In the genomic region with DNA sequence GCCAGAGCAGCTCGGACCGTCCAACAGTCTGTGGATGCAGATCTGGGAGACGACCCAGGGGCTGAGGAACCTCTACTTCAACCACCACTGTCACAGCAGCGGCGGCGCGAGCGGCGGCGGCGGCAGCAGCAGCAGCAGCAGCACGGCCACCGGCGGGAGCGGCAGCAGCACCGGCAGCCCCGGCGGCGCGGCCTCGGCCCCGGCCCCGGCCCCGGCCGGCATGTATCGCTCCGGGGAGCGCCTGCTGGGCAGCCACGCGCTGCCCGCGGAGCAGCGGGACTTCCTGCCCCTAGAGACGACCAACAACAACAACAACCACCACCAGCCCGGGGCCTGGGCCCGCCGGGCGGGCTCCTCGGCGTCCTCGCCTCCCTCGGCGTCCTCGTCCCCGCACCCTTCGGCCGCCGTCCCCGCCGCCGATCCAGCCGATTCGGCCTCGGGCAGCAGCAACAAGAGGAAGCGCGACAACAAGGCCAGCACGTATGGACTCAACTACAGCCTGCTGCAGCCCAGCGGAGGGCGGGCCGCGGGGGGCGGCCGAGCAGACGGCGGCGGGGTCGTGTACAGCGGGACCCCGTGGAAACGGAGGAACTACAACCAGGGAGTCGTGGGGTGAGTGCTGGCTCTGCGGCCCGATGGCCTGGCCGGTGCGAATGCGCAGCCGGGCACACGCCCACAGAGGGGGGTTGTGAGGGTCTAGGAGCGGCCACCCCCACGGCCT, we compare ENCODE assay signal across 8 cellular contexts. TPM values are rescaled to one million over a fixed set of nuclear protein-coding genes. Genes with fewer than 3 reads are reported as not detected.
DNase-seq lines count a peak whose midpoint lies in the region; ATAC-seq and TF ChIP-seq lines count a peak whose summit lies in the region.

No MANE protein-coding gene starts in this region.

- H4K20me1 ChIP-seq in SK-N-SH (ENCODE audit: insufficient read depth) = peaks cover 49% of the 10 kb centered on the region

- H3K4me3 ChIP-seq in SK-N-SH (ENCODE audit: low read depth in 2 of 2, low read length in 1 of 2) (peak overlapping the region; percentile 71 to 75), duodenal mucosa (ENCODE audit: low read depth in 1 of 2, low read length in 2 of 2) (peak overlapping the region; percentile 75 to 92), mesenchymal stem cell (ENCODE audit: insufficient read depth in 1 of 2, low read depth in 1 of 2, low read length in 2 of 2) (peak overlapping the region; percentile 89 to 96), suprapubic skin (peak overlapping the region; percentile 74)

- no peak for TF ChIP-seq POLR2A in suprapubic skin (IDR thresholded peaks at IDR 0.05)

- H3K4me1 ChIP-seq in SK-N-SH (ENCODE audit: control insufficient read depth in 1 of 2, insufficient read depth in 2 of 2, low read depth in 1 of 2, low read length in 1 of 2) (peaks cover 8 to 10% of the 10 kb centered on the region in 2 experiments; a peak in 2 of 4 replicates), duodenal mucosa (ENCODE audit: control insufficient read depth in 1 of 2, insufficient read depth in 2 of 2, low read length in 2 of 2) (peaks cover 12 to 27% of the 10 kb centered on the region in 2 donors), mesenchymal stem cell (ENCODE audit: control insufficient read depth, insufficient read depth, low read depth, low read length) (peaks cover 10% of the 10 kb centered on the region), suprapubic skin (peaks cover 45% of the 10 kb centered on the region)

- H4K91ac ChIP-seq in mesenchymal stem cell (ENCODE audit: low read length) = peak overlapping the region; percentile 46

- no peaks in the 10 kb centered on the region for H3K9me2 ChIP-seq in SK-N-SH

- TF ChIP-seq EP300 in SK-N-SH (IDR thresholded peaks at IDR 0.05; ENCODE audit: borderline replicate concordance in 1 of 2, low read depth in 1 of 2, low read length in 1 of 2) (no peak), suprapubic skin (IDR thresholded peaks at IDR 0.05) (no peak)

- no peaks in the 10 kb centered on the region for H3K36me3 ChIP-seq in SK-N-SH (replicated peaks in 1 of 2; ENCODE audit: control insufficient read depth in 1 of 2, insufficient read depth in 2 of 2, low read length in 1 of 2)
- no peaks in the 10 kb centered on the region for H3K36me3 ChIP-seq in duodenal mucosa (ENCODE audit: control insufficient read depth in 1 of 2, insufficient read depth in 2 of 2, low read length in 2 of 2)
- H3K36me3 ChIP-seq in mesenchymal stem cell (ENCODE audit: control insufficient read depth in 1 of 2, insufficient read depth in 2 of 2, low read depth in 1 of 2, low read length in 2 of 2) = no peaks in the 10 kb centered on the region
- H3K36me3 ChIP-seq in suprapubic skin = no peaks in the 10 kb centered on the region

- peak overlapping the region; percentile 42 for H2BK120ac ChIP-seq in mesenchymal stem cell (ENCODE audit: low read depth, low read length)

- peaks cover 6% of the 10 kb centered on the region for H3F3A ChIP-seq in SK-N-SH (replicated peaks; ENCODE audit: insufficient read depth)

- H3K79me1 ChIP-seq in mesenchymal stem cell (replicated peaks; ENCODE audit: low read length, poor library complexity, severe bottlenecking) = peaks cover 5% of the 10 kb centered on the region

- DNase-seq in SK-N-SH (peak; percentile 69), mesenchymal stem cell (peak; percentile 38), suprapubic skin (ENCODE audit: low spot score in 2 of 2) (peak; percentile 70 to 80), NCI-H1694 treated with DMSO at 0.1 percent for 48 hours (lab: John Stamatoyannopoulos, UW) (no peak)

- TF ChIP-seq CTCF in 22Rv1 (IDR thresholded peaks at IDR 0.05) (0 out of 2 replicates have a peak, but pooled peaks have one; percentile 18), SK-N-SH (IDR thresholded peaks at IDR 0.05) (no peak), suprapubic skin (IDR thresholded peaks at IDR 0.05) (no peak)

- H2AFZ ChIP-seq in SK-N-SH (ENCODE audit: low read depth) = no peak overlapping the region
- peak overlapping the region; percentile 53 for H2AFZ ChIP-seq in mesenchymal stem cell (ENCODE audit: low read depth, low read length)

- ATAC-seq in GM18502 (IDR thresholded peaks at IDR 0.05; ENCODE audit: poor library complexity, unreplicated experiment) (peak; percentile 16), HG03025 (IDR thresholded peaks at IDR 0.05; ENCODE audit: low FRiP score, unreplicated experiment) (peak; percentile 16)

- peak overlapping the region; percentile 84 to 86 for H3K18ac ChIP-seq in mesenchymal stem cell (ENCODE audit: low read depth in 1 of 2, low read length in 2 of 2)

- no peak overlapping the region for H2BK5ac ChIP-seq in mesenchymal stem cell (ENCODE audit: low read depth, low read length, poor library complexity, severe bottlenecking)

- TF ChIP-seq RAD21 in SK-N-SH (IDR thresholded peaks at IDR 0.05; ENCODE audit: low read length) = no peak

- POLR2A ChIA-PET in SK-N-SH (lab: Yijun Ruan, JAX) = no interaction called here

- H3K27ac ChIP-seq in 22Rv1 = peak overlapping the region; percentile 88
- peak overlapping the region; percentile 29 to 38; a peak in 2 of 4 replicates for H3K27ac ChIP-seq in SK-N-SH (ENCODE audit: low read depth in 2 of 2, low read length in 1 of 2)
- peak overlapping the region; percentile 90 for H3K27ac ChIP-seq in duodenal mucosa (ENCODE audit: low read depth, low read length)
- H3K27ac ChIP-seq in mesenchymal stem cell (ENCODE audit: low read length, poor library complexity, severe bottlenecking) = peak overlapping the region; percentile 34
- peak overlapping the region; percentile 97 for H3K27ac ChIP-seq in suprapubic skin

- H3K79me2 ChIP-seq in SK-N-SH (ENCODE audit: insufficient read depth) = peaks cover 51% of the 10 kb centered on the region

- peak overlapping the region; percentile 50 for H4K8ac ChIP-seq in mesenchymal stem cell (ENCODE audit: low read length)

- no peak overlapping the region for H2AK5ac ChIP-seq in mesenchymal stem cell (ENCODE audit: low read length, severe bottlenecking)

- peak overlapping the region in 1 of 2 experiments; percentile 96 for H3K14ac ChIP-seq in mesenchymal stem cell (ENCODE audit: low read length in 2 of 2)

- H3K9ac ChIP-seq in SK-N-SH = peak overlapping the region; percentile 78
- H3K9ac ChIP-seq in duodenal mucosa (ENCODE audit: low read depth in 1 of 2, low read length in 2 of 2) = peak overlapping the region; percentile 93 to 98
- peak overlapping the region; percentile 87 for H3K9ac ChIP-seq in mesenchymal stem cell (ENCODE audit: low read length)

- H2BK12ac ChIP-seq in mesenchymal stem cell (ENCODE audit: low read length in 2 of 2) = no peak overlapping the region

- peak overlapping the region; percentile 85 to 98 for H3K23ac ChIP-seq in mesenchymal stem cell (ENCODE audit: low read length in 2 of 2)

- 4% methylated on average over 9 of the region's 80 CpGs for WGBS in SK-N-SH (ENCODE audit: low lambda C conversion rate)
- under 1% methylated on average over 50 of the region's 80 CpGs for WGBS in mesenchymal stem cell
- WGBS in suprapubic skin = 2% methylated on average over 36 of the region's 80 CpGs

- H3K27me3 ChIP-seq in SK-N-SH (ENCODE audit: insufficient read depth) (no peaks in the 10 kb centered on the region), duodenal mucosa (ENCODE audit: control insufficient read depth in 1 of 2, insufficient read depth in 2 of 2, low read length in 2 of 2) (no peaks in the 10 kb centered on the region), mesenchymal stem cell (ENCODE audit: control insufficient read depth in 1 of 2, insufficient read depth in 1 of 2, low read length in 2 of 2) (no peaks in the 10 kb centered on the region), suprapubic skin (no peaks in the 10 kb centered on the region)

- peak overlapping the region; percentile 28 for H2BK15ac ChIP-seq in mesenchymal stem cell (ENCODE audit: low read depth, poor library complexity, severe bottlenecking)

- CTCF ChIA-PET in SK-N-SH (lab: Yijun Ruan, JAX) = no interaction called here

- no peaks in the 10 kb centered on the region for H3K9me3 ChIP-seq in SK-N-SH
- H3K9me3 ChIP-seq in duodenal mucosa (ENCODE audit: control insufficient read depth in 1 of 2, low read length in 2 of 2) = no peaks in the 10 kb centered on the region
- H3K9me3 ChIP-seq in mesenchymal stem cell (ENCODE audit: control insufficient read depth, low read length) = no peaks in the 10 kb centered on the region
- no peaks in the 10 kb centered on the region for H3K9me3 ChIP-seq in suprapubic skin

- H3K4me2 ChIP-seq in SK-N-SH = peak overlapping the region; percentile 95
- H3K4me2 ChIP-seq in mesenchymal stem cell (ENCODE audit: low read length, poor library complexity, severe bottlenecking) = peak overlapping the region; percentile 95

- peak overlapping the region; percentile 64 to 74 for H3K4ac ChIP-seq in mesenchymal stem cell (ENCODE audit: low read depth in 1 of 2, low read length in 2 of 2)

TF ChIP-seq in SK-N-SH, 30 proteins besides CTCF, POLR2A, EP300 and RAD21:
- TF ChIP-seq MXI1 (IDR thresholded peaks at IDR 0.05; ENCODE audit: low read depth, low read length) (peak; percentile 36; the same call in 1 of the 2 replicates), CHD2 (IDR thresholded peaks at IDR 0.05; ENCODE audit: low read length, partially characterized antibody) (no peak)

RNA-seq across cellular contexts. Expression of gene TENT4B, which starts 0.7 kb away (rescaled TPM):
- 5.6 and 6.7 TPM in 2 replicates for polyA plus RNA-seq in SK-N-SH (2012; rRNA removed)
- polyA plus RNA-seq in SK-N-SH (2012; cell fraction: cytosol; rRNA removed) = 6.1 and 6.6 TPM in 2 replicates
- 4.4 and 10.1 TPM in 2 replicates for polyA plus RNA-seq in SK-N-SH (2012; cell fraction: nucleus; rRNA removed)
- 5.6 TPM for polyA plus RNA-seq in mesenchymal stem cell (2013, experiment 1 of 2)
- polyA plus RNA-seq in mesenchymal stem cell (2013, experiment 2 of 2) = 5.8 TPM
- 10 to 100 TPM; 10.8 to 15.7 (median 12.9) TPM for total RNA-seq in suprapubic skin

Comparison
In these comparisons a context has a peak if more than half of its experiments do, and no peak if none do; other contexts are left out.
1. H3K27ac ChIP-seq: peak in every context shown above with its lines; median percentile 97 in suprapubic skin; 90 in duodenal mucosa; 88 in 22Rv1; 34 in mesenchymal stem cell; 34 in SK-N-SH.